Comparison of ENCODE assay signal across 27 cellular contexts in the genomic region with DNA sequence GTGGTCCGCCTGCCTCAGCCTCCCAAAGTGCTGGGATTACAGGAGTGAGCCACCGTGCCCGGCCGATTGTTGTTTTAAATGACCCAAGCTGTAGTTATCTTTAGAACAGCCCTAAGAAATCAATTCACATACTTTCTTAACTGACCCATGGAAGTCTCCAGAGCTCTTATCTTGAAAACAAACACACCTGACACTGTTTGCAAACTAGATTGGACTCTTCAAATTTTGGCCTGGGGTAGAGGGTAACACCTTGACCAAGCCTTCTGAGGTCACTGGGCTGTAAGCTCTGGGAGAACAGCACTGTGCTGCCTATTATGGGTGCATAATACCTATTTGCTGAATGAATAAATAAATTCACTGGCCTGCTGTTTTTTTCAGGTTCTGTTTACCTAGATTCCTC.
"Had no signal": no experiment of that assay in that cellular context is flagged by ENCODE, and none has a peak within 500 bp of the region (broad histone marks: within the 10 kb centered on the region; RNA-seq: fewer than 3 reads in every experiment).

No MANE protein-coding gene starts in this region.

- H3K36me3 ChIP-seq: heart right ventricle, right atrium auricular region, stomach, thyroid gland, transverse colon, uterus had no signal

- H3K27ac ChIP-seq: heart right ventricle, hepatocyte, parathyroid adenoma, psoas muscle, right atrium auricular region, skin epidermis, stomach, testis, thyroid gland, transverse colon, uterus had no signal

- H3K4me3 ChIP-seq: heart right ventricle, hepatocyte, lung, mucosa of descending colon, psoas muscle, right atrium auricular region, skin epidermis, stomach, testis, thyroid gland, transverse colon, uterus had no signal

- H3K4me3 Mint-ChIP-seq: mesothelial cell of epicardium; naive thymus-derived CD4-positive, alpha-beta T cell; nephron; neural crest cell; stimulated activated naive B cell treated with anti-CD40 and anti-IgM and Interleukin-4, amounts not matched to agents 10 μg/mL and 1 μg/mL and 100 μg/mL, for 72 hours had no signal

- H3K27me3 Mint-ChIP-seq: naive thymus-derived CD4-positive, alpha-beta T cell; stimulated activated naive B cell treated with anti-CD40 and anti-IgM and Interleukin-4, amounts not matched to agents 10 μg/mL and 1 μg/mL and 100 μg/mL, for 72 hours had no signal

- H3K4me1 Mint-ChIP-seq: naive thymus-derived CD4-positive, alpha-beta T cell; nephron; stimulated activated naive B cell treated with anti-CD40 and anti-IgM and Interleukin-4, amounts not matched to agents 10 μg/mL and 1 μg/mL and 100 μg/mL, for 72 hours had no signal

- DNase-seq: heart right ventricle; islet precursor cell; mesendoderm; mucosa of descending colon; naive thymus-derived CD4-positive, alpha-beta T cell; nucleus accumbens; psoas muscle; stimulated activated CD4-positive, alpha-beta T cell treated with anti-CD3 and anti-CD28 coated beads, Interleukin-12 subunit alpha, Interleukin-12 subunit beta, amount 100 ng/mL, for 4 hours; stimulated activated CD4-positive, alpha-beta T cell treated with anti-CD3 and anti-CD28 coated beads, Interleukin-15, amount 100 ng/mL, for 24 hours; stimulated activated CD4-positive, alpha-beta T cell treated with anti-CD3 and anti-CD28 coated beads, Interleukin-2, amount 100 ng/mL, for 24 hours; stimulated activated CD4-positive, alpha-beta T cell treated with anti-CD3 and anti-CD28 coated beads, Interleukin-4, amount 100 ng/mL, for 1 hour; stimulated activated naive B cell treated with anti-CD40 and anti-IgM and Interleukin-4, amounts not matched to agents 10 μg/mL and 1 μg/mL and 100 μg/mL, for 72 hours; stimulated activated naive CD8-positive, alpha-beta T cell treated with anti-CD3 and anti-CD28 coated beads, Interleukin-15, Interleukin-2, amounts not matched to agents 100 U/mL and 50 U/mL, for 24 hours; stomach; testis; thyroid gland; transverse colon; uterus had no signal

- ATAC-seq: heart right ventricle; mucosa of descending colon; naive thymus-derived CD4-positive, alpha-beta T cell; psoas muscle; sciatic nerve; stimulated activated naive B cell treated with anti-CD40 and anti-IgM and Interleukin-4, amounts not matched to agents 10 μg/mL and 1 μg/mL and 100 μg/mL, for 72 hours; stimulated activated naive CD8-positive, alpha-beta T cell treated with anti-CD3 and anti-CD28 coated beads, Interleukin-15, Interleukin-2, amounts not matched to agents 100 U/mL and 50 U/mL, for 24 hours had no signal

- H3K9me3 ChIP-seq: mucosa of descending colon, psoas muscle, right atrium auricular region, stomach, testis, thyroid gland, transverse colon, uterus had no signal

- H3K27ac Mint-ChIP-seq: mesothelial cell of epicardium; naive thymus-derived CD4-positive, alpha-beta T cell; nephron; stimulated activated naive B cell treated with anti-CD40 and anti-IgM and Interleukin-4, amounts not matched to agents 10 μg/mL and 1 μg/mL and 100 μg/mL, for 72 hours had no signal

- H3K27me3 ChIP-seq: heart right ventricle, hepatocyte, right atrium auricular region, stomach, testis, thyroid gland, transverse colon, uterus had no signal

- H3K4me1 ChIP-seq: parathyroid adenoma, psoas muscle, right atrium auricular region, testis, thyroid gland, transverse colon, uterus had no signal
